Comparison of ENCODE assay signal across 19 cellular contexts in the genomic region with DNA sequence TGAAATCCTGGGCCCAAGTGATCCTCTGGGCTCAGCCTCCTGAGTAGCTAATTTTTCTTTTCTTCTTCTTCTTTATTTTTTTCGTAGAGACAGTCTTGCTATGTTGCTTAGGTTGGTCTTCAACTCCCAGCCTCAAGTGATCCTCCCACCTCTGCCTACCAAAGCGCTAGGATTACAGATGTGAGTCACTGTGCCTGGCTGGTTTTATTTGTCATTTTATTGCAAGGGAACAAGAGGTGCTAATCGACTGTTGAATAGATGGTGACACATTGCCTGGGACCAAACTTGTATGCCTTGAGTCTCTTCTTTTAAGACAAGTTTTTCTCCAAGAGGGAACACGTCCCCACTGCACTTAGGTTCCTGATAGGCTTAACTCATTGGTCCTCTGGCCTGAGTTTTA. TPM values are rescaled to one million over a fixed set of nuclear protein-coding genes. Genes with fewer than 3 reads are reported as not detected.
DNase-seq lines count a peak whose midpoint lies in the region; ATAC-seq, FAIRE-seq and TF ChIP-seq lines count a peak whose summit lies in the region.
"Had no signal": no experiment of that assay in that cellular context is flagged by ENCODE, and none has a peak within 500 bp of the region (broad histone marks: within the 10 kb centered on the region; RNA-seq: fewer than 3 reads in every experiment).

No MANE protein-coding gene starts in this region.

- CTCF ChIA-PET in MCF 10A (lab: Yijun Ruan, JAX) = interaction anchor here (0.6 to 24.9 kb wide), 18 partner anchors 10 to 1788 kb away, joined by 3 to 241 read pairs (median 4); a partner anchor contains a TSS

- DNase-seq in MCF 10A (ENCODE audit: unreplicated experiment) = peak; percentile 75
- no peak for DNase-seq in breast epithelium (ENCODE audit: low spot score in 2 of 2)
- DNase-seq in fibroblast of mammary gland (ENCODE audit: low read depth) = peak; percentile 58
- peak; percentile 32 for DNase-seq in urothelium cell line (ENCODE audit: low spot score)
- DNase-seq in T-helper 1 cell = no peak
- DNase-seq in GOT3 (lab: John Stamatoyannopoulos, UW) = no peak
- DNase-seq: activated naive CD8-positive, alpha-beta T cell treated with anti-CD3 and anti-CD28 coated beads for 36 hours; activated T-cell treated with anti-CD3 and anti-CD28 coated beads, Interleukin-2, amount 50 U/mL, for 1 hour; CD4-positive, CD25-positive, alpha-beta regulatory T cell; NCI-H1105; right cardiac atrium; stimulated activated CD4-positive, alpha-beta T cell treated with anti-CD3 and anti-CD28 coated beads, Interleukin-1b, Interleukin-23, amount 100 ng/mL, for 48 hours had no signal

- H3K4me3 Mint-ChIP-seq in MCF 10A (ENCODE audit: unreplicated experiment) = no peak overlapping the region
- H3K4me3 Mint-ChIP-seq: activated naive CD8-positive, alpha-beta T cell treated with anti-CD3 and anti-CD28 coated beads for 36 hours; CD4-positive, CD25-positive, alpha-beta regulatory T cell; IgD-negative memory B cell had no signal

- TF ChIP-seq CTCF in MCF 10A (IDR thresholded peaks at IDR 0.05; ENCODE audit: unreplicated experiment) (no peak), breast epithelium (IDR thresholded peaks at IDR 0.05) (no peak), fibroblast of mammary gland (conservative IDR thresholded peaks at IDR 0.05; ENCODE audit: control insufficient read depth, insufficient read depth, low read depth, low read length) (no peak)

- no TSS peak for BruUV-seq in MCF 10A (replicated peaks; lab: Mats Ljungman, UMichigan)

- no peaks in the 10 kb centered on the region for H3K27me3 Mint-ChIP-seq in MCF 10A (ENCODE audit: insufficient read depth, unreplicated experiment)

- intact Hi-C loops in MCF 10A (cut with micrococcal nuclease) (no loop called here), breast epithelium (cut with DNase I; ENCODE audit: low total_unique reads) (no loop called here)

- H3K4me1 ChIP-seq in breast epithelium = no peaks in the 10 kb centered on the region

- no peak for TF ChIP-seq POLR2A in breast epithelium (IDR thresholded peaks at IDR 0.05)

- H3K4me1 Mint-ChIP-seq in MCF 10A (ENCODE audit: insufficient read depth, unreplicated experiment) = peaks cover 36% of the 10 kb centered on the region

- no peaks in the 10 kb centered on the region for H3K36me3 ChIP-seq in breast epithelium
- H3K36me3 ChIP-seq: cardiac muscle cell, vagina had no signal

- no peaks in the 10 kb centered on the region for H3K9me3 ChIP-seq in breast epithelium
- H3K9me3 ChIP-seq: vagina had no signal

- no peak for ATAC-seq in GM21528 (IDR thresholded peaks at IDR 0.05; ENCODE audit: low FRiP score, unreplicated experiment)

- H3K36me3 Mint-ChIP-seq in MCF 10A (ENCODE audit: insufficient read depth, unreplicated experiment) = no peaks in the 10 kb centered on the region
- H3K36me3 Mint-ChIP-seq: activated naive CD8-positive, alpha-beta T cell treated with anti-CD3 and anti-CD28 coated beads for 36 hours; CD4-positive, CD25-positive, alpha-beta regulatory T cell; IgD-negative memory B cell had no signal

- no peak overlapping the region for H3K27ac ChIP-seq in breast epithelium
- H3K27ac ChIP-seq: SK-N-MC, vagina had no signal

- POLR2A ChIA-PET in MCF 10A (lab: Yijun Ruan, JAX) = interaction anchor here (0.7 to 2.7 kb wide), 11 partner anchors 10 to 148 kb away, joined by 3 to 7 read pairs (median 4); no protein-coding TSS in a partner anchor

- no peak overlapping the region for H3K4me3 ChIP-seq in breast epithelium
- H3K4me3 ChIP-seq in fibroblast of mammary gland (ENCODE audit: control insufficient read depth, low read depth, low read length) = no peak overlapping the region
- H3K4me3 ChIP-seq: cardiac muscle cell, SK-N-MC, vagina had no signal

- H3K27ac Mint-ChIP-seq in MCF 10A (ENCODE audit: low read depth, unreplicated experiment) = no peak overlapping the region
- H3K27ac Mint-ChIP-seq: activated naive CD8-positive, alpha-beta T cell treated with anti-CD3 and anti-CD28 coated beads for 36 hours; IgD-negative memory B cell had no signal

- no peaks in the 10 kb centered on the region for H3K27me3 ChIP-seq in breast epithelium
- H3K27me3 ChIP-seq: cardiac muscle cell, vagina had no signal

- peak; percentile 79 for FAIRE-seq in TTC549 (lab: Jason Lieb, UNC)
- no peak for FAIRE-seq in urothelium cell line (lab: Jason Lieb, UNC)

- no peaks in the 10 kb centered on the region for H3K9me3 Mint-ChIP-seq in MCF 10A (ENCODE audit: unreplicated experiment)
- H3K9me3 Mint-ChIP-seq: activated naive CD8-positive, alpha-beta T cell treated with anti-CD3 and anti-CD28 coated beads for 36 hours; IgD-negative memory B cell had no signal

RNA-seq across cellular contexts. Expression of a gene that starts 20.0 kb away (rescaled TPM):
- not detected in 2 replicates for total RNA-seq in MCF 10A (2022)
- total RNA-seq in breast epithelium = not detected
- total RNA-seq: activated naive CD8-positive, alpha-beta T cell treated with anti-CD3 and anti-CD28 coated beads for 36 hours; CD4-positive, CD25-positive, alpha-beta regulatory T cell; OCI-LY7; vagina had no signal

RNA-seq across cellular contexts. Expression of a gene that starts 45.1 kb away (rescaled TPM):
- total RNA-seq in MCF 10A (2022) (1.4 TPM in 2 replicates), breast epithelium (1 to 10 TPM in 1 of 3 donors, not detected in 2; 6.1 TPM)
- total RNA-seq: cardiac muscle cell; CD4-positive, CD25-positive, alpha-beta regulatory T cell; right cardiac atrium; vagina had no signal

RNA-seq across cellular contexts. Expression of a gene that starts 55.2 kb away (rescaled TPM):
- total RNA-seq in MCF 10A (2022) (2.8 and 6.0 TPM in 2 replicates), breast epithelium (1 to 10 TPM in 2 of 3 donors, under 1 TPM in 1; 0.98 to 2.2 (median 1.1) TPM)

Comparison
In these comparisons a context has a peak if more than half of its experiments do, and no peak if none do; other contexts are left out.
1. DNase-seq: peak in MCF 10A (single experiment), fibroblast of mammary gland (single experiment) and urothelium cell line (single experiment); none in breast epithelium (0 of 2), T-helper 1 cell (0 of 5) and GOT3 (single experiment).